9 cellular contexts compared by ENCODE assay signal in genomic region chr10:104209575-104210198, GRCh38. TPM values are rescaled to one million over a fixed set of nuclear protein-coding genes. Genes with fewer than 3 reads are reported as not detected.
DNase-seq lines count a peak whose midpoint lies in the region; TF ChIP-seq lines count a peak whose summit lies in the region.
"Had no signal": no experiment of that assay in that cellular context is flagged by ENCODE, and none has a peak within 500 bp of the region (broad histone marks: within the 10 kb centered on the region; RNA-seq: fewer than 3 reads in every experiment).

No MANE protein-coding gene starts in this region.

- DNase-seq in DMS153 treated with DMSO at 0.1 percent for 48 hours (lab: John Stamatoyannopoulos, UW; ENCODE audit: unreplicated experiment) (peak; percentile 53), DMS153 (lab: John Stamatoyannopoulos, UW) (no peak), SK-N-DZ (ENCODE audit: low spot score) (peak; percentile 40), choroid plexus epithelial cell (ENCODE audit: low read depth) (peak; percentile 66), superior temporal gyrus (ENCODE audit: extremely low spot score) (peak; percentile 91), KG1 (lab: John Stamatoyannopoulos, UW) (no peak)

- H3K9me3 ChIP-seq in liver (ENCODE audit: control insufficient read depth in 4 of 4, low read length in 3 of 4), result no peaks in the 10 kb centered on the region
- H3K9me3 ChIP-seq: BLaER1 had no signal

- no peaks in the 10 kb centered on the region for H4K20me1 ChIP-seq in KMS-11 (ENCODE audit: insufficient read depth)
- H4K20me1 ChIP-seq: BLaER1 had no signal

- no peak overlapping the region for H2AFZ ChIP-seq in KMS-11 (ENCODE audit: low read depth)

- H3K4me3 ChIP-seq in KMS-11 (IDR thresholded peaks at IDR 0.05; ENCODE audit: insufficient read depth, low read depth, low read length) (no peak overlapping the region), choroid plexus epithelial cell (ENCODE audit: low read depth, low read length) (no peak overlapping the region), liver (ENCODE audit: low read depth in 1 of 3, low read length in 3 of 3) (no peak overlapping the region)
- H3K4me3 ChIP-seq: BLaER1 had no signal

- H3K27ac ChIP-seq in KMS-11 (no peak overlapping the region), liver (ENCODE audit: low read depth in 1 of 2, low read length in 2 of 2) (no peak overlapping the region)
- H3K27ac ChIP-seq: BLaER1 had no signal

- no peak overlapping the region for H3K4me2 ChIP-seq in KMS-11
- H3K4me2 ChIP-seq: BLaER1 had no signal

- no peaks in the 10 kb centered on the region for H3K79me2 ChIP-seq in KMS-11 (ENCODE audit: insufficient read depth, low read depth)

- H3K9ac ChIP-seq in KMS-11 (no peak overlapping the region), liver (ENCODE audit: low read depth in 1 of 2, low read length in 2 of 2) (no peak overlapping the region)
- H3K9ac ChIP-seq: BLaER1 had no signal

- no peaks in the 10 kb centered on the region for H3K27me3 ChIP-seq in KMS-11 (ENCODE audit: insufficient read depth, low read depth)
- H3K27me3 ChIP-seq in liver (ENCODE audit: control insufficient read depth in 4 of 4, insufficient read depth in 4 of 4, low read length in 3 of 4), result no peaks in the 10 kb centered on the region
- H3K27me3 ChIP-seq: BLaER1 had no signal

- WGBS in liver, result 28% methylated on average over 2 of the region's 2 CpGs

- H3K36me3 ChIP-seq in KMS-11 (ENCODE audit: insufficient read depth) (no peaks in the 10 kb centered on the region), liver (ENCODE audit: control insufficient read depth in 4 of 4, insufficient read depth in 3 of 4, low read depth in 1 of 4, low read length in 3 of 4) (no peaks in the 10 kb centered on the region)
- H3K36me3 ChIP-seq: BLaER1 had no signal

- no peaks in the 10 kb centered on the region for H3K4me1 ChIP-seq in KMS-11 (ENCODE audit: low read depth, poor library complexity, severe bottlenecking)
- no peaks in the 10 kb centered on the region for H3K4me1 ChIP-seq in liver (ENCODE audit: control insufficient read depth in 4 of 4, insufficient read depth in 4 of 4, low read length in 3 of 4)
- H3K4me1 ChIP-seq: BLaER1 had no signal

- TF ChIP-seq RAD21 in liver (IDR thresholded peaks at IDR 0.05), result peak; percentile 77 to 81

- TF ChIP-seq CTCF in KMS-11 (conservative IDR thresholded peaks at IDR 0.05; ENCODE audit: low read depth, low read length) (peak; percentile 69), choroid plexus epithelial cell (conservative IDR thresholded peaks at IDR 0.05; ENCODE audit: low read depth, low read length) (peak; percentile 80), liver (IDR thresholded peaks at IDR 0.05; ENCODE audit: low read depth, low read length, missing input control) (peak; percentile 60)

TF ChIP-seq in liver, 16 proteins besides CTCF, POLR2A, EP300 and RAD21:
- TF ChIP-seq NR2F2 (IDR thresholded peaks at IDR 0.05) (no peak), GABPA (IDR thresholded peaks at IDR 0.05 in 1 of 2, conservative IDR thresholded peaks at IDR 0.05 in 1 of 2) (no peak), YY1 (IDR thresholded peaks at IDR 0.05) (no peak), ATF3 (IDR thresholded peaks at IDR 0.05) (no peak)
TF ChIP-seq in liver: peak in this region for 0.

RNA-seq across cellular contexts. Expression of gene CFAP43, which starts 22.5 kb away (rescaled TPM):
- polyA plus RNA-seq in SK-N-DZ (2014; cell fraction: cytosol; rRNA removed), result not detected in 2 replicates
- 0.15 and 0.38 TPM in 2 replicates for polyA plus RNA-seq in SK-N-DZ (2014; cell fraction: nucleus; rRNA removed)
- under 1 TPM; 0.17 to 0.33 TPM for total RNA-seq in liver
- polyA plus RNA-seq in liver, result under 1 TPM; 0.10 to 0.13 TPM

RNA-seq across cellular contexts. Expression of gene GSTO1, which starts 45.0 kb away (rescaled TPM):
- polyA plus RNA-seq in SK-N-DZ (2014; cell fraction: cytosol; rRNA removed), result 106 and 127 TPM in 2 replicates
- polyA plus RNA-seq in SK-N-DZ (2014; cell fraction: nucleus; rRNA removed), result 50.7 and 62.1 TPM in 2 replicates
- total RNA-seq in liver, result 100 to 1,000 TPM; 137 to 156 TPM
- polyA plus RNA-seq in liver, result 100 to 1,000 TPM; 266 to 349 TPM

RNA-seq across cellular contexts. Expression of gene GSTO2, which starts 59.3 kb away (rescaled TPM):
- polyA plus RNA-seq in SK-N-DZ (2014; cell fraction: cytosol; rRNA removed), result 1.8 TPM in 1 of 2 replicates, not detected in the other
- polyA plus RNA-seq in SK-N-DZ (2014; cell fraction: nucleus; rRNA removed), result 0.76 TPM in 1 of 2 replicates, not detected in the other
- 1 to 10 TPM; 1.0 to 4.6 TPM for total RNA-seq in liver
- 1 to 10 TPM; 1.6 to 1.8 TPM for polyA plus RNA-seq in liver

Comparison
In these comparisons a context has a peak if more than half of its experiments do, and no peak if none do; other contexts are left out.
1. DNase-seq: peak in DMS153 treated with DMSO at 0.1 percent for 48 hours (single experiment), SK-N-DZ (single experiment), choroid plexus epithelial cell (single experiment) and superior temporal gyrus (single experiment); none in DMS153 (single experiment) and KG1 (single experiment).
2. Peak in every context shown above with its lines, with median percentiles within 50 percentile points of each other: CTCF ChIP-seq.